ENCODE assay signal across 22 cellular contexts in the genomic region with DNA sequence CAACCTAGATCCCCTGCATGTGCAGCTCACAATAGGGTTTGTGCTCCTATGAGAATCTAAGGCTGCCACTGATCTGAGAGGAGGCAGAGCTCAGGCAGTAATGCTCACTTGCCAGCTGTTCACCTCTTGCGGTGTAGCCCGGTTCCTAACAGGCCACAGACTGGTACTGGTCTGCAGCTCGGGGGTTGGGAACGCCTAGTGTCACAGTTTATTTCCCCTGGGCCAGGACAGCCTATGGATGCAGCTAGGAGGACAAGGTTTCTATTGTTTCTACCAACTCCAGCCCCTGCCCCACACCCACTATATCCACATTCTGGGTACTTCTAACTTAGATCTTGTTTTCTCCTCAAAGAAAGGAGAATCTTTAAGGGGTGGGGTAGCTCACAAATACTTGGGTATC.
"Had no signal": no experiment of that assay in that cellular context is flagged by ENCODE, and none has a peak within 500 bp of the region (broad histone marks: within the 10 kb centered on the region; RNA-seq: fewer than 3 reads in every experiment).

No MANE protein-coding gene starts in this region.

- H3K36me3 ChIP-seq: brain microvascular endothelial cell, cardiac muscle cell, Peyer's patch, SJSA1 had no signal

- DNase-seq: activated CD4-positive, alpha-beta T cell treated with anti-CD3 and anti-CD28 coated beads for 4 hours; activated CD8-positive, alpha-beta memory T cell treated with anti-CD3 and anti-CD28 coated beads, Interleukin-2, amount 50 U/mL, for 4 hours; activated CD8-positive, alpha-beta T cell treated with anti-CD3 and anti-CD28 coated beads for 36 hours; activated gamma-delta T cell treated with Interleukin-2 at 50 U/mL for 16 hours; activated naive CD4-positive, alpha-beta T cell treated with anti-CD3 and anti-CD28 coated beads, Interleukin-2, amount 10 ng/mL, durations not matched to agents 7 days and 5 days; activated naive CD8-positive, alpha-beta T cell treated with anti-CD3 and anti-CD28 coated beads for 36 hours; activated T-cell treated with anti-CD3 and anti-CD28 coated beads, Interleukin-2, amount 50 U/mL, for 72 hours; brain microvascular endothelial cell; Karpas-422; MM.1S; NCI-H1105; NCI-H1436; NCI-H1694 treated with DMSO at 0.1 percent for 48 hours; NCI-H2029 treated with DMSO at 0.1 percent for 48 hours; NCI-H446 treated with DMSO at 0.1 percent for 48 hours; NCI-H774; Peyer's patch; SHP77 had no signal

- H3K27ac ChIP-seq: brain microvascular endothelial cell, cardiac muscle cell, Peyer's patch, SJSA1 had no signal

- H3K4me1 Mint-ChIP-seq: activated naive CD4-positive, alpha-beta T cell treated with anti-CD3 and anti-CD28 coated beads, Interleukin-2, amount 10 ng/mL, durations not matched to agents 7 days and 5 days; activated naive CD8-positive, alpha-beta T cell treated with anti-CD3 and anti-CD28 coated beads for 36 hours had no signal

- H3K9me3 Mint-ChIP-seq: activated T-helper 2 cell treated with anti-CD3 and anti-CD28 coated beads, Interferon-gamma antibody, Interleukin-2, Interleukin-4, amounts not matched to agents 10 μg/mL and 5 μg/mL and 100 μg/mL, durations not matched to agents 14 hours and 24 hours and 36 hours had no signal

- H3K27ac Mint-ChIP-seq: activated CD8-positive, alpha-beta T cell treated with anti-CD3 and anti-CD28 coated beads for 36 hours; activated naive CD4-positive, alpha-beta T cell treated with anti-CD3 and anti-CD28 coated beads, Interleukin-2, amount 10 ng/mL, durations not matched to agents 7 days and 5 days; activated naive CD8-positive, alpha-beta T cell treated with anti-CD3 and anti-CD28 coated beads for 36 hours; activated T-cell treated with anti-CD3 and anti-CD28 coated beads, Interleukin-2, amount 50 U/mL, for 72 hours; activated T-helper 2 cell treated with anti-CD3 and anti-CD28 coated beads, Interferon-gamma antibody, Interleukin-2, Interleukin-4, amounts not matched to agents 10 μg/mL and 5 μg/mL and 100 μg/mL, durations not matched to agents 14 hours and 24 hours and 36 hours; T-helper 1 cell treated with Interleukin-12 subunit alpha and Interleukin-12 subunit beta and Interleukin-4 antibody, amounts not matched to agents 30 μg/mL and 1 μg/mL, for 36 hours had no signal

- H3K27me3 ChIP-seq: brain microvascular endothelial cell, cardiac muscle cell, Peyer's patch, SJSA1 had no signal

- H3K4me3 Mint-ChIP-seq: activated CD8-positive, alpha-beta T cell treated with anti-CD3 and anti-CD28 coated beads for 36 hours; activated naive CD4-positive, alpha-beta T cell treated with anti-CD3 and anti-CD28 coated beads, Interleukin-2, amount 10 ng/mL, durations not matched to agents 7 days and 5 days; activated naive CD8-positive, alpha-beta T cell treated with anti-CD3 and anti-CD28 coated beads for 36 hours; activated T-cell treated with anti-CD3 and anti-CD28 coated beads, Interleukin-2, amount 50 U/mL, for 72 hours; T-helper 1 cell treated with Interleukin-12 subunit alpha and Interleukin-12 subunit beta and Interleukin-4 antibody, amounts not matched to agents 30 μg/mL and 1 μg/mL, for 36 hours had no signal

- H3K4me1 ChIP-seq: Peyer's patch, SJSA1 had no signal

- H3K36me3 Mint-ChIP-seq: activated naive CD4-positive, alpha-beta T cell treated with anti-CD3 and anti-CD28 coated beads, Interleukin-2, amount 10 ng/mL, durations not matched to agents 7 days and 5 days; activated naive CD8-positive, alpha-beta T cell treated with anti-CD3 and anti-CD28 coated beads for 36 hours had no signal

- H3K9me3 ChIP-seq: Peyer's patch, SJSA1 had no signal

- H3K4me3 ChIP-seq: cardiac muscle cell, Peyer's patch, SJSA1 had no signal
